32 cellular contexts compared by ENCODE assay signal in genomic region chr12:23867794-23868193, GRCh38.
DNase-seq lines count a peak whose midpoint lies in the region; ATAC-seq, FAIRE-seq and TF ChIP-seq lines count a peak whose summit lies in the region.
"Had no signal": no experiment of that assay in that cellular context is flagged by ENCODE, and none has a peak within 500 bp of the region (broad histone marks: within the 10 kb centered on the region; RNA-seq: fewer than 3 reads in every experiment).

No MANE protein-coding gene starts in this region.

- H3K79me2 ChIP-seq in HepG2 (ENCODE audit: insufficient read depth, low read length) (peaks cover 13% of the 10 kb centered on the region), K562 (ENCODE audit: control insufficient read depth, insufficient read depth, low read length) (no peaks in the 10 kb centered on the region), mammary epithelial cell (ENCODE audit: insufficient read depth, low read length) (no peaks in the 10 kb centered on the region)

- FAIRE-seq in HepG2 (lab: Jason Lieb, UNC) (no peak), K562 (lab: Jason Lieb, UNC) (no peak)
- FAIRE-seq: A204.1, A549, D721Med had no signal

- no TSS peak for BruUV-seq in HepG2 (replicated peaks; lab: Mats Ljungman, UMichigan)
- BruUV-seq in K562 (replicated peaks; lab: Mats Ljungman, UMichigan), result no TSS peak
- BruUV-seq in mammary epithelial cell (replicated peaks; lab: Mats Ljungman, UMichigan), result no TSS peak

- no peak overlapping the region for H3K9ac ChIP-seq in HepG2 (ENCODE audit: insufficient read depth, low read depth, low read length)
- no peak overlapping the region for H3K9ac ChIP-seq in K562 (ENCODE audit: insufficient read depth in 1 of 2, low read depth in 2 of 2, low read length in 2 of 2)
- H3K9ac ChIP-seq in mammary epithelial cell (ENCODE audit: insufficient read depth, low read length), result no peak overlapping the region
- H3K9ac ChIP-seq: BLaER1; BLaER1 treated with 17β-estradiol and CSF1 and Interleukin-3, amounts not matched to agents 10 nM and 100 nM had no signal

- dilution Hi-C loops in mammary epithelial cell (cut with HindIII; ENCODE audit: low sequenced_read_pairs), result no loop called here

- in situ Hi-C loops in HepG2 (cut with HindIII; ENCODE audit: extremely low pct_ligation_motif_present, low pct_unique_long_range_greater_than_20kb), result no loop called here
- in situ Hi-C loops in K562 (cut with MboI), result no loop called here
- in situ Hi-C loops in mammary epithelial cell (cut with MboI; ENCODE audit: low sequenced_read_pairs in 2 of 2), result no loop called here
- in situ Hi-C loops in ACHN (cut with HindIII; ENCODE audit: low pct_ligation_motif_present, low pct_unique_long_range_greater_than_20kb, low sequenced_read_pairs), result no loop called here

- CTCF ChIA-PET in HepG2 (lab: Yijun Ruan, JAX; ENCODE audit: low intra/inter-chr PET ratio, low total read pairs), result no interaction called here
- CTCF ChIA-PET in HEK293 (lab: Yijun Ruan, JAX), result interaction anchor here (0.7 kb wide), 1 partner anchor 237 kb away, joined by 5 read pairs; no protein-coding TSS in a partner anchor
- CTCF ChIA-PET in K562 (lab: Yijun Ruan, JAX; ENCODE audit: low intra/inter-chr PET ratio), result no interaction called here
- CTCF ChIA-PET in mammary epithelial cell (lab: Charles Lee; ENCODE audit: low non-redundant PET), result no interaction called here

- ATAC-seq in HepG2 (no peak), right lobe of liver (no peak), K562 (no peak)
- ATAC-seq: A549; CD8-positive, alpha-beta T cell had no signal

- no peak overlapping the region for H3K4me2 ChIP-seq in HepG2 (ENCODE audit: low read depth, low read length)
- no peak overlapping the region for H3K4me2 ChIP-seq in K562 (ENCODE audit: insufficient read depth, low read length)
- no peak overlapping the region for H3K4me2 ChIP-seq in mammary epithelial cell (ENCODE audit: insufficient read depth, low read depth, low read length)
- H3K4me2 ChIP-seq: A549; BLaER1; BLaER1 treated with 17β-estradiol and CSF1 and Interleukin-3, amounts not matched to agents 10 nM and 100 nM had no signal

- no peak for TF ChIP-seq EP300 in HepG2 (IDR thresholded peaks at IDR 0.05; ENCODE audit: low read depth in 2 of 2, low read length in 2 of 2)
- no peak for TF ChIP-seq EP300 in HepG2 (CRISPR knock-in tag; IDR thresholded peaks at IDR 0.05; ENCODE audit: borderline replicate concordance)
- TF ChIP-seq EP300 in K562 (IDR thresholded peaks at IDR 0.05; ENCODE audit: low read length), result no peak

- H3K36me3 ChIP-seq in HepG2 (replicated peaks in 1 of 2; ENCODE audit: control insufficient read depth in 1 of 2, insufficient read depth in 2 of 2, low read length in 2 of 2), result peaks cover 2 to 6% of the 10 kb centered on the region in 2 experiments; a peak in 4 of 5 replicates
- H3K36me3 ChIP-seq in right lobe of liver, result no peaks in the 10 kb centered on the region
- H3K36me3 ChIP-seq in HEK293 (ENCODE audit: control insufficient read depth in 2 of 2, insufficient read depth in 1 of 2, low read length in 2 of 2), result no peaks in the 10 kb centered on the region
- H3K36me3 ChIP-seq in K562 (ENCODE audit: control insufficient read depth, insufficient read depth, low read length), result no peaks in the 10 kb centered on the region
- H3K36me3 ChIP-seq in mammary epithelial cell (ENCODE audit: insufficient read depth, low read length), result no peaks in the 10 kb centered on the region
- H3K36me3 ChIP-seq: BE2C; BLaER1; BLaER1 treated with 17β-estradiol and CSF1 and Interleukin-3, amounts not matched to agents 10 nM and 100 nM had no signal

- H2AFZ ChIP-seq in HepG2 (ENCODE audit: low read length) (no peak overlapping the region), K562 (ENCODE audit: low read depth, low read length) (no peak overlapping the region), mammary epithelial cell (ENCODE audit: low read depth, low read length) (no peak overlapping the region)

- TF ChIP-seq RAD21 in HepG2 (CRISPR knock-in tag; IDR thresholded peaks at IDR 0.05) (no peak), K562 (CRISPR knock-in tag; conservative IDR thresholded peaks at IDR 0.05 in 1 of 2, IDR thresholded peaks at IDR 0.05 in 1 of 2) (no peak)

- H3K9me3 ChIP-seq in HepG2 (ENCODE audit: low read length) (no peaks in the 10 kb centered on the region), right lobe of liver (no peaks in the 10 kb centered on the region), HEK293 (ENCODE audit: control insufficient read depth, insufficient read depth, low read depth, low read length) (no peaks in the 10 kb centered on the region), K562 (replicated peaks; ENCODE audit: control insufficient read depth, insufficient read depth, low read depth, low read length) (0 out of 2 replicates have a peak, but pooled peaks cover 2% of the 10 kb centered on the region), mammary epithelial cell (replicated peaks; ENCODE audit: insufficient read depth, low read length) (peaks cover 2% of the 10 kb centered on the region)
- H3K9me3 ChIP-seq: A549; BE2C; BLaER1; BLaER1 treated with 17β-estradiol and CSF1 and Interleukin-3, amounts not matched to agents 10 nM and 100 nM; Caco-2 had no signal

- H3K4me1 ChIP-seq in HepG2 (ENCODE audit: insufficient read depth, low read length), result no peaks in the 10 kb centered on the region
- H3K4me1 ChIP-seq in right lobe of liver, result no peaks in the 10 kb centered on the region
- no peaks in the 10 kb centered on the region for H3K4me1 ChIP-seq in HEK293 (ENCODE audit: control insufficient read depth, insufficient read depth, low read length)
- no peaks in the 10 kb centered on the region for H3K4me1 ChIP-seq in K562 (replicated peaks in 1 of 2; ENCODE audit: control insufficient read depth in 2 of 2, insufficient read depth in 2 of 2, low read length in 2 of 2)
- no peaks in the 10 kb centered on the region for H3K4me1 ChIP-seq in mammary epithelial cell (ENCODE audit: insufficient read depth, low read length)
- H3K4me1 ChIP-seq: A549; BE2C; BLaER1; BLaER1 treated with 17β-estradiol and CSF1 and Interleukin-3, amounts not matched to agents 10 nM and 100 nM; Caco-2 had no signal

- TF ChIP-seq CTCF in HepG2 (CRISPR knock-in tag; IDR thresholded peaks at IDR 0.05) (no peak), right lobe of liver (IDR thresholded peaks at IDR 0.05) (no peak), HEK293 (tag by site-specific recombination; IDR thresholded peaks at IDR 0.05) (no peak), K562 (IDR thresholded peaks at IDR 0.05 in 2 of 3, conservative IDR thresholded peaks at IDR 0.05 in 1 of 3; ENCODE audit: insufficient read depth in 2 of 3, low read depth in 1 of 3, low read length in 3 of 3) (no peak), mammary epithelial cell (conservative IDR thresholded peaks at IDR 0.05 in 1 of 2, IDR thresholded peaks at IDR 0.05 in 1 of 2; ENCODE audit: extremely low read depth in 1 of 2, insufficient read depth in 1 of 2, low read depth in 1 of 2, low read length in 2 of 2) (no peak)

- intact Hi-C loops in HepG2 (cut with micrococcal nuclease; ENCODE audit: unreplicated experiment) (no loop called here), right lobe of liver (cut with DNase I) (no loop called here), K562 (cut with micrococcal nuclease) (no loop called here), mammary epithelial cell (cut with micrococcal nuclease) (no loop called here)

- no peaks in the 10 kb centered on the region; the same call in 1 of the 2 replicates for H4K20me1 ChIP-seq in HepG2 (ENCODE audit: insufficient read depth, low read length)
- H4K20me1 ChIP-seq in K562 (replicated peaks; ENCODE audit: control insufficient read depth, insufficient read depth, low read length), result no peaks in the 10 kb centered on the region
- no peaks in the 10 kb centered on the region for H4K20me1 ChIP-seq in mammary epithelial cell (ENCODE audit: insufficient read depth, low read length)
- H4K20me1 ChIP-seq: BLaER1; BLaER1 treated with 17β-estradiol and CSF1 and Interleukin-3, amounts not matched to agents 10 nM and 100 nM had no signal

- H3K4me3 ChIP-seq in HepG2 (replicated peaks in 1 of 3; ENCODE audit: insufficient read depth in 1 of 3, low read depth in 2 of 3, low read length in 3 of 3) (no peak overlapping the region), right lobe of liver (no peak overlapping the region), HEK293 (ENCODE audit: low read depth, low read length) (no peak overlapping the region), K562 (no peak overlapping the region), mammary epithelial cell (replicated peaks in 1 of 3; ENCODE audit: insufficient read depth in 1 of 3, low read depth in 2 of 3, low read length in 3 of 3) (no peak overlapping the region)
- H3K4me3 ChIP-seq: A549; BLaER1; BLaER1 treated with 17β-estradiol and CSF1 and Interleukin-3, amounts not matched to agents 10 nM and 100 nM had no signal

- TF ChIP-seq POLR2A in HepG2 (IDR thresholded peaks at IDR 0.05; ENCODE audit: insufficient read depth in 1 of 2, low read depth in 2 of 2, low read length in 2 of 2), result no peak
- TF ChIP-seq POLR2A in right lobe of liver (IDR thresholded peaks at IDR 0.05), result no peak
- no peak for TF ChIP-seq POLR2A in K562 (conservative IDR thresholded peaks at IDR 0.05)

- DNase-seq in HepG2 (ENCODE audit: low spot score) (no peak), right lobe of liver (no peak), K562 (ENCODE audit: extremely low read depth in 1 of 4, low spot score in 3 of 4) (no peak), mammary epithelial cell (no peak), ACHN (no peak)
- DNase-seq: 8988T; AML-193; BE2C; C1 segment of cervical spinal cord; Caco-2; Calu3; CD4-positive, alpha-beta memory T cell; CD4-positive, alpha-beta T cell; CD4-positive, CD25-positive, alpha-beta regulatory T cell; CD8-positive, alpha-beta memory T cell; CD8-positive, alpha-beta T cell; COR-L47; DMS 273 treated with DMSO at 0.1 percent for 48 hours; DMS153; DMS53; DMS79; DMS79 treated with DMSO at 0.1 percent for 48 hours; DND-41; EL had no signal

- POLR2A ChIA-PET in HepG2 (lab: Yijun Ruan, JAX), result interaction anchor here (0.7 kb wide), 1 partner anchor 1044 kb away, joined by 4 read pairs; no protein-coding TSS in a partner anchor
- POLR2A ChIA-PET in HEK293 (lab: Yijun Ruan, JAX), result no interaction called here
- POLR2A ChIA-PET in K562 (lab: Yijun Ruan, JAX), result no interaction called here

- H3K27ac ChIP-seq in HepG2 (ENCODE audit: extremely low read length, insufficient read depth, low read length), result no peak overlapping the region
- H3K27ac ChIP-seq in right lobe of liver, result no peak overlapping the region
- no peak overlapping the region for H3K27ac ChIP-seq in HEK293 (ENCODE audit: extremely low read depth, low read depth, low read length)
- H3K27ac ChIP-seq in K562 (ENCODE audit: extremely low read depth, low read depth, low read length), result no peak overlapping the region
- no peak overlapping the region for H3K27ac ChIP-seq in mammary epithelial cell (ENCODE audit: insufficient read depth, low read depth, low read length)
- H3K27ac ChIP-seq: 22Rv1; A549; BLaER1; BLaER1 treated with 17β-estradiol and CSF1 and Interleukin-3, amounts not matched to agents 10 nM and 100 nM; C4-2B had no signal

- H3K9me1 ChIP-seq in K562 (ENCODE audit: control insufficient read depth, insufficient read depth, low read length), result no peaks in the 10 kb centered on the region

- H3K27me3 ChIP-seq in HepG2 (ENCODE audit: control insufficient read depth in 1 of 2, insufficient read depth in 2 of 2, low read length in 2 of 2), result no peaks in the 10 kb centered on the region
- H3K27me3 ChIP-seq in right lobe of liver, result no peaks in the 10 kb centered on the region
- H3K27me3 ChIP-seq in K562 (ENCODE audit: control insufficient read depth in 2 of 2, insufficient read depth in 2 of 2, low read length in 2 of 2), result no peaks in the 10 kb centered on the region
- no peaks in the 10 kb centered on the region for H3K27me3 ChIP-seq in mammary epithelial cell (ENCODE audit: insufficient read depth, low read length)
- H3K27me3 ChIP-seq: BE2C; BLaER1; BLaER1 treated with 17β-estradiol and CSF1 and Interleukin-3, amounts not matched to agents 10 nM and 100 nM had no signal

Comparison
In these comparisons a context has a peak if more than half of its experiments do, and no peak if none do; other contexts are left out.
1. Of the 241 proteins assayed by ChIP-seq in both HepG2 and K562: peak only in HepG2: none; only in K562: PCBP2; in both: HNRNPK; in neither: 239.